23 cellular contexts compared by ENCODE assay signal in the genomic region with DNA sequence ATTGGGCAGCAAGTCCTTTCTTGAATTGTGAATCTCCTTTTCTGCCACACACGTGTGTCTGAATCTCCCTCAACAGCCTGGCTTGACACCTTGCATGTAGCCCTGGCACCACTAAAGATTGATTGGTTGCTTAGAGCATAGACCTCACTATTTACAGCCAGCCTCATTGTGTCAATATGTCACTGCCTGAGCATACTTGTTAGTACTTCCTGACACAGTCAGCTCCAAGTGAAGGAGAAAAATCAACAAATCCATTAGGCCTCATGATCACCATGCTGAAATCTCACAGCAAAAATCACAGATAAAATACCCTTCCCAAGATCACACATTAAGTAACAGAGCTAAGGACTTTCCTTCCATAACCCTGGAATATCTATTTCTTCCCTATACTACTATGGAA.
"Had no signal": no experiment of that assay in that cellular context is flagged by ENCODE, and none has a peak within 500 bp of the region (broad histone marks: within the 10 kb centered on the region; RNA-seq: fewer than 3 reads in every experiment).

No MANE protein-coding gene starts in this region.

- H3K9me3 ChIP-seq: mucosa of descending colon, ovary, stomach, testis, upper lobe of left lung had no signal

- ATAC-seq: left ventricle myocardium superior; mucosa of descending colon; naive thymus-derived CD4-positive, alpha-beta T cell; sciatic nerve; stimulated activated effector memory CD8-positive, alpha-beta T cell treated with anti-CD3 and anti-CD28 coated beads, Interleukin-12 subunit alpha, Interleukin-12 subunit beta, amount 100 ng/mL, for 72 hours had no signal

- H3K4me3 ChIP-seq: mucosa of descending colon, ovary, stomach, testis, upper lobe of left lung had no signal

- H3K27me3 ChIP-seq: ovary, stomach, testis, upper lobe of left lung had no signal

- H3K36me3 ChIP-seq: brain microvascular endothelial cell, ovary, stomach, upper lobe of left lung had no signal

- DNase-seq: activated CD4-positive, alpha-beta T cell treated with anti-CD3 and anti-CD28 coated beads, Interleukin-2, amount 50 U/mL, for 1 hour; activated CD4-positive, CD25-positive, alpha-beta regulatory T cell treated with anti-CD3 and anti-CD28 coated beads, Interleukin-2, amount 50 U/mL, for 72 hours; activated CD8-positive, alpha-beta memory T cell treated with anti-CD3 and anti-CD28 coated beads for 24 hours; activated CD8-positive, alpha-beta memory T cell treated with anti-CD3 and anti-CD28 coated beads, Interleukin-2, amount 50 U/mL, for 48 hours; activated effector memory CD4-positive, alpha-beta T cell treated with Interleukin-2 at 50 U/mL for 16 hours; activated naive CD4-positive, alpha-beta T cell treated with anti-CD3 and anti-CD28 coated beads, Interleukin-2, amount 50 U/mL, for 16 hours; activated T-cell treated with anti-CD3 and anti-CD28 coated beads, Interleukin-2, amount 50 U/mL, for 48 hours; aorta; brain microvascular endothelial cell; cortex of kidney; erythroblast; left ventricle myocardium superior; mucosa of descending colon; naive thymus-derived CD4-positive, alpha-beta T cell; ovary; stimulated activated CD4-positive, alpha-beta T cell treated with anti-CD3 and anti-CD28 coated beads, Interleukin-4, amount 100 ng/mL, for 24 hours; stomach; testis; upper lobe of left lung had no signal

- FAIRE-seq: endometrium, frontal cortex had no signal

- H3K27ac ChIP-seq: brain microvascular endothelial cell, ovary, stomach, testis, upper lobe of left lung had no signal
